Comparison of ENCODE assay signal across 14 cellular contexts in genomic region chr1:65083263-65083896, GRCh38.
DNase-seq lines count a peak whose midpoint lies in the region; ATAC-seq, FAIRE-seq and TF ChIP-seq lines count a peak whose summit lies in the region.
"Had no signal": no experiment of that assay in that cellular context is flagged by ENCODE, and none has a peak within 500 bp of the region (broad histone marks: within the 10 kb centered on the region; RNA-seq: fewer than 3 reads in every experiment).

No MANE protein-coding gene starts in this region.

- peaks cover 12% of the 10 kb centered on the region for H3K9me3 Mint-ChIP-seq in activated naive CD8-positive, alpha-beta T cell treated with anti-CD3 and anti-CD28 coated beads, Interleukin-2, amount 50 U/mL, for 24 hours
- peaks cover 7% of the 10 kb centered on the region for H3K9me3 Mint-ChIP-seq in activated naive CD8-positive, alpha-beta T cell treated with anti-CD3 and anti-CD28 coated beads for 36 hours
- peaks cover 6% of the 10 kb centered on the region for H3K9me3 Mint-ChIP-seq in stimulated activated memory B cell treated with anti-CD40 and anti-IgM and Interleukin-4, amounts not matched to agents 10 μg/mL and 1 μg/mL and 100 μg/mL, for 72 hours
- peaks cover 6 to 12% of the 10 kb centered on the region in 2 experiments for H3K9me3 Mint-ChIP-seq in H9
- H3K9me3 Mint-ChIP-seq in progenitor cell of endocrine pancreas (ENCODE audit: low read depth), result peaks cover 9% of the 10 kb centered on the region

- TF ChIP-seq POLR2A in GM12878 (IDR thresholded peaks at IDR 0.05; ENCODE audit: low read depth, low read length), result no peak

- no peak overlapping the region for H2BK20ac ChIP-seq in H9 (ENCODE audit: low read depth, low read length, poor library complexity, severe bottlenecking)

- H3K27ac ChIP-seq in GM12878 (ENCODE audit: control insufficient read depth, insufficient read depth) (no peak overlapping the region), H9 (ENCODE audit: insufficient read length, low read depth, low read length) (no peak overlapping the region)
- H3K27ac ChIP-seq: transverse colon, VCaP had no signal

- H3K56ac ChIP-seq in H9 (ENCODE audit: insufficient read length, low read depth, low read length), result no peak overlapping the region

- no peak overlapping the region for H2BK5ac ChIP-seq in H9 (ENCODE audit: insufficient read length, low read length)

- no TSS peak for BruUV-seq in GM12878 (replicated peaks; lab: Mats Ljungman, UMichigan)

- H3K9me3 ChIP-seq in GM12878 (replicated peaks; ENCODE audit: control insufficient read depth, insufficient read depth, low read length), result no peaks in the 10 kb centered on the region; the same call in 2 of the 3 replicates
- no peaks in the 10 kb centered on the region for H3K9me3 ChIP-seq in H9 (ENCODE audit: control insufficient read depth, low read depth, low read length)
- H3K9me3 ChIP-seq: transverse colon had no signal

- no peaks in the 10 kb centered on the region for H3K4me1 ChIP-seq in GM12878 (ENCODE audit: control insufficient read depth, insufficient read depth, low read length)
- no peaks in the 10 kb centered on the region; the same call in 1 of the 2 replicates for H3K4me1 ChIP-seq in H9 (ENCODE audit: insufficient read depth, low read length)
- H3K4me1 ChIP-seq: transverse colon had no signal

- in situ Hi-C loops in GM12878 (cut with MboI), result no loop called here

- TF ChIP-seq EP300 in GM12878 (IDR thresholded peaks at IDR 0.05; ENCODE audit: borderline replicate concordance in 1 of 2, control insufficient read depth in 1 of 2, low read depth in 2 of 2, low read length in 2 of 2), result no peak

- no peak overlapping the region for H2AK5ac ChIP-seq in H9 (ENCODE audit: insufficient read length, low read length)

- peaks cover 9% of the 10 kb centered on the region for H3K4me1 Mint-ChIP-seq in activated naive CD8-positive, alpha-beta T cell treated with anti-CD3 and anti-CD28 coated beads, Interleukin-2, amount 50 U/mL, for 24 hours
- no peaks in the 10 kb centered on the region for H3K4me1 Mint-ChIP-seq in activated naive CD8-positive, alpha-beta T cell treated with anti-CD3 and anti-CD28 coated beads for 36 hours
- no peaks in the 10 kb centered on the region for H3K4me1 Mint-ChIP-seq in stimulated activated memory B cell treated with anti-CD40 and anti-IgM and Interleukin-4, amounts not matched to agents 10 μg/mL and 1 μg/mL and 100 μg/mL, for 72 hours
- H3K4me1 Mint-ChIP-seq in H9 (no peaks in the 10 kb centered on the region), progenitor cell of endocrine pancreas (ENCODE audit: low read depth) (no peaks in the 10 kb centered on the region)

- POLR2A ChIA-PET in GM12878 (lab: Charles Lee), result no interaction called here

- H3K4me2 ChIP-seq in GM12878 (ENCODE audit: control insufficient read depth, insufficient read depth), result no peak overlapping the region
- no peak overlapping the region for H3K4me2 ChIP-seq in H9 (ENCODE audit: insufficient read depth, insufficient read length, low read length)

- H4K91ac ChIP-seq in H9 (ENCODE audit: insufficient read length, low read depth, low read length), result no peak overlapping the region

- FAIRE-seq in GM12878 (lab: Jason Lieb, UNC), result no peak

- H3K4me3 Mint-ChIP-seq in activated naive CD8-positive, alpha-beta T cell treated with anti-CD3 and anti-CD28 coated beads, Interleukin-2, amount 50 U/mL, for 24 hours, result no peak overlapping the region
- H3K4me3 Mint-ChIP-seq in activated naive CD8-positive, alpha-beta T cell treated with anti-CD3 and anti-CD28 coated beads for 36 hours, result no peak overlapping the region
- H3K4me3 Mint-ChIP-seq in stimulated activated memory B cell treated with anti-CD40 and anti-IgM and Interleukin-4, amounts not matched to agents 10 μg/mL and 1 μg/mL and 100 μg/mL, for 72 hours, result no peak overlapping the region
- H3K4me3 Mint-ChIP-seq in H9 (no peak overlapping the region), progenitor cell of endocrine pancreas (ENCODE audit: low read depth) (no peak overlapping the region)

- no peak for TF ChIP-seq RAD21 in GM12878 (IDR thresholded peaks at IDR 0.05; ENCODE audit: insufficient read depth, low read depth, low read length)

- H3K4me3 ChIP-seq in GM12878, result no peak overlapping the region
- H3K4me3 ChIP-seq: transverse colon had no signal

- no peaks in the 10 kb centered on the region for H3K27me3 ChIP-seq in GM12878 (replicated peaks in 1 of 2; ENCODE audit: control insufficient read depth in 2 of 2, insufficient read depth in 2 of 2, low read length in 1 of 2)
- H3K27me3 ChIP-seq in H9 (ENCODE audit: insufficient read depth, low read length), result no peaks in the 10 kb centered on the region
- H3K27me3 ChIP-seq: transverse colon had no signal

- H3K14ac ChIP-seq in H9 (ENCODE audit: insufficient read depth, low read length), result no peak overlapping the region

- H3K27me3 Mint-ChIP-seq in activated naive CD8-positive, alpha-beta T cell treated with anti-CD3 and anti-CD28 coated beads, Interleukin-2, amount 50 U/mL, for 24 hours, result peaks cover 5% of the 10 kb centered on the region
- H3K27me3 Mint-ChIP-seq in activated naive CD8-positive, alpha-beta T cell treated with anti-CD3 and anti-CD28 coated beads for 36 hours, result no peaks in the 10 kb centered on the region
- H3K27me3 Mint-ChIP-seq in stimulated activated memory B cell treated with anti-CD40 and anti-IgM and Interleukin-4, amounts not matched to agents 10 μg/mL and 1 μg/mL and 100 μg/mL, for 72 hours, result peaks cover 16% of the 10 kb centered on the region
- H3K27me3 Mint-ChIP-seq in H9 (ENCODE audit: low read depth) (no peaks in the 10 kb centered on the region), progenitor cell of endocrine pancreas (no peaks in the 10 kb centered on the region)

- CTCF ChIA-PET in GM12878 (lab: Yijun Ruan, JAX), result interaction anchor here (1.0 kb wide), 1 partner anchor 8 kb away, joined by 3 read pairs; no protein-coding TSS in a partner anchor

- H2AFZ ChIP-seq in GM12878 (ENCODE audit: control insufficient read depth, low read depth, low read length) (no peak overlapping the region), H9 (ENCODE audit: low read length) (no peak overlapping the region)

- no peak overlapping the region for H4K5ac ChIP-seq in H9 (ENCODE audit: insufficient read length, low read depth, low read length)

- H3K9ac ChIP-seq in GM12878 (ENCODE audit: control insufficient read depth, insufficient read depth, low read length) (no peak overlapping the region), H9 (ENCODE audit: extremely low read depth, insufficient read length, low read length) (no peak overlapping the region)

- H2BK15ac ChIP-seq in H9 (ENCODE audit: low read depth, low read length), result no peak overlapping the region

- H3K18ac ChIP-seq in H9 (ENCODE audit: insufficient read length, low read depth, low read length), result no peak overlapping the region

- H4K20me1 ChIP-seq in GM12878 (ENCODE audit: control insufficient read depth, insufficient read depth) (no peaks in the 10 kb centered on the region), H9 (ENCODE audit: control insufficient read depth, insufficient read depth, insufficient read length) (no peaks in the 10 kb centered on the region)

- SMC1A ChIA-PET in GM12878 (lab: Charles Lee; ENCODE audit: uncharacterized antibody, unreplicated experiment), result no interaction called here

- 53% methylated on average over 4 of the region's 4 CpGs for WGBS in GM12878 (ENCODE audit: insufficient coverage, insufficient replicate concordance, low lambda C conversion rate, missing lambda C conversion rate)
- no CpG with 5 or more reads among the region's 4 CpGs for WGBS in H9 (ENCODE audit: extremely low coverage, insufficient read length, low lambda C conversion rate)

- H3K23me2 ChIP-seq in H9 (ENCODE audit: insufficient read length, low read depth, low read length, poor library complexity, severe bottlenecking), result no peaks in the 10 kb centered on the region

- RAD21 ChIA-PET in GM12878 (lab: Charles Lee; ENCODE audit: unreplicated experiment), result interaction anchor here (0.5 to 1.3 kb wide), 2 partner anchors 8 to 31 kb away, joined by 3 read pairs; no protein-coding TSS in a partner anchor

- no peaks in the 10 kb centered on the region for H3K36me3 ChIP-seq in GM12878 (ENCODE audit: control insufficient read depth in 2 of 2, insufficient read depth in 2 of 2, low read length in 1 of 2)
- H3K36me3 ChIP-seq: transverse colon had no signal

- peaks cover 2% of the 10 kb centered on the region for H3K36me3 Mint-ChIP-seq in activated naive CD8-positive, alpha-beta T cell treated with anti-CD3 and anti-CD28 coated beads, Interleukin-2, amount 50 U/mL, for 24 hours (ENCODE audit: low read depth)
- no peaks in the 10 kb centered on the region for H3K36me3 Mint-ChIP-seq in activated naive CD8-positive, alpha-beta T cell treated with anti-CD3 and anti-CD28 coated beads for 36 hours
- H3K36me3 Mint-ChIP-seq in stimulated activated memory B cell treated with anti-CD40 and anti-IgM and Interleukin-4, amounts not matched to agents 10 μg/mL and 1 μg/mL and 100 μg/mL, for 72 hours, result peaks cover 6% of the 10 kb centered on the region
- H3K36me3 Mint-ChIP-seq in H9 (ENCODE audit: insufficient read depth in 1 of 3, low read depth in 3 of 3) (peaks cover 0 to 9% (median 6%) of the 10 kb centered on the region in 3 experiments; a peak in 4 of 7 replicates), progenitor cell of endocrine pancreas (ENCODE audit: insufficient read depth) (peaks cover 3% of the 10 kb centered on the region)

- H3K4ac ChIP-seq in H9 (ENCODE audit: low read depth, low read length), result no peak overlapping the region

- no peak overlapping the region for H3T11ph ChIP-seq in H9 (ENCODE audit: low read length)

- no peak overlapping the region for H2BK120ac ChIP-seq in H9 (ENCODE audit: low read depth, low read length, poor library complexity, severe bottlenecking)

- no peak for DNase-seq in activated naive CD8-positive, alpha-beta T cell treated with anti-CD3 and anti-CD28 coated beads, Interleukin-2, amount 50 U/mL, for 24 hours
- DNase-seq in activated naive CD8-positive, alpha-beta T cell treated with anti-CD3 and anti-CD28 coated beads for 36 hours, result no peak
- DNase-seq in GM12878 (ENCODE audit: low read depth, low spot score), result no peak
- no peak for DNase-seq in DMS153 (lab: John Stamatoyannopoulos, UW)
- DNase-seq in H9, result no peak
- no peak for DNase-seq in progenitor cell of endocrine pancreas (ENCODE audit: low spot score, unreplicated experiment)
- DNase-seq: caudate nucleus, DMS79, NCI-H446, SIG-M5, transverse colon had no signal

- no peak overlapping the region for H2BK12ac ChIP-seq in H9 (ENCODE audit: insufficient read length, low read depth, low read length)

- H3K23ac ChIP-seq in H9 (ENCODE audit: insufficient read length, low read depth, low read length), result no peak overlapping the region

- TF ChIP-seq CTCF in GM12878 (IDR thresholded peaks at IDR 0.05 in 2 of 3, conservative IDR thresholded peaks at IDR 0.05 in 1 of 3; ENCODE audit: control insufficient read depth in 2 of 3, extremely low read depth in 1 of 3, insufficient read depth in 1 of 3, low read depth in 3 of 3, low read length in 3 of 3) (no peak), H9 (conservative IDR thresholded peaks at IDR 0.05) (no peak), progenitor cell of endocrine pancreas (IDR thresholded peaks at IDR 0.05; ENCODE audit: unreplicated experiment) (no peak)

- ATAC-seq in activated naive CD8-positive, alpha-beta T cell treated with anti-CD3 and anti-CD28 coated beads, Interleukin-2, amount 50 U/mL, for 24 hours, result peak; percentile 65
- ATAC-seq in HG03103 (IDR thresholded peaks at IDR 0.05; ENCODE audit: low read depth, unreplicated experiment), result peak; percentile 60
- peak; percentile 57 for ATAC-seq in GM12878
- peak; percentile 75 for ATAC-seq in stimulated activated memory B cell treated with anti-CD40 and anti-IgM and Interleukin-4, amounts not matched to agents 10 μg/mL and 1 μg/mL and 100 μg/mL, for 72 hours

- H3K79me2 ChIP-seq in GM12878 (ENCODE audit: control insufficient read depth, insufficient read depth, low read length) (no peaks in the 10 kb centered on the region), H9 (ENCODE audit: insufficient read depth, low read length) (no peaks in the 10 kb centered on the region)

- no peak overlapping the region for H4K8ac ChIP-seq in H9 (replicated peaks; ENCODE audit: insufficient read length, low read depth, low read length)

- no peak overlapping the region for H3K27ac Mint-ChIP-seq in activated naive CD8-positive, alpha-beta T cell treated with anti-CD3 and anti-CD28 coated beads, Interleukin-2, amount 50 U/mL, for 24 hours
- H3K27ac Mint-ChIP-seq in activated naive CD8-positive, alpha-beta T cell treated with anti-CD3 and anti-CD28 coated beads for 36 hours, result no peak overlapping the region
- H3K27ac Mint-ChIP-seq in stimulated activated memory B cell treated with anti-CD40 and anti-IgM and Interleukin-4, amounts not matched to agents 10 μg/mL and 1 μg/mL and 100 μg/mL, for 72 hours, result no peak overlapping the region
- H3K27ac Mint-ChIP-seq in H9 (no peak overlapping the region; a peak in 1 of 7 replicates), progenitor cell of endocrine pancreas (no peak overlapping the region)

- intact Hi-C loops in GM12878 (cut with micrococcal nuclease; ENCODE audit: unreplicated experiment), result no loop called here

- no peaks in the 10 kb centered on the region for H3K79me1 ChIP-seq in H9 (ENCODE audit: insufficient read depth, low read depth, low read length, poor library complexity, severe bottlenecking)
